In the genomic region with DNA sequence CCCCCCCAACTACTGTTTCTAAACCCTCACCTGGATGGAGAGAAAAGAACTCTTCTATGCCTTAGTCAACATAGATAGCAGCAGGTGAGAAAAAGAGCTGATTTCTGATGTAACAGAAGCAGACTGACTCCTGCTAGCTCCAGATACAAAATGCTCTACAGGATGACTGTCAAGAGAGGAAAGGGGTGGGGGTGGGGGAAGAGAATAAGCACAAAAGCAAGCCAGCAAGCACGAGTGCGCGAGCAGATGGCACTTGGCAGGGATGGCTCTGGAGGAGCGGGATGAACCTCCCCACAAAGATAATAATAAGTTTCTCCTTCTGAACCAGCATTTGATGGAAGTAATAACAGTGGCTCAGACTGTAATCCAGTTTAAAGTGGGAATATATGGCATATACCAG, we compare ENCODE assay signal across 14 cellular contexts. TPM values are rescaled to one million over a fixed set of nuclear protein-coding genes. Genes with fewer than 3 reads are reported as not detected.
DNase-seq lines count a peak whose midpoint lies in the region; ATAC-seq, FAIRE-seq and TF ChIP-seq lines count a peak whose summit lies in the region.
"Had no signal": no experiment of that assay in that cellular context is flagged by ENCODE, and none has a peak within 500 bp of the region (broad histone marks: within the 10 kb centered on the region; RNA-seq: fewer than 3 reads in every experiment).

No MANE protein-coding gene starts in this region.

- H3K4me1 Mint-ChIP-seq in CD4-positive, CD25-positive, alpha-beta regulatory T cell = peaks cover 21 to 56% (median 36%) of the 10 kb centered on the region in 4 donors
- H3K4me1 Mint-ChIP-seq in T-helper 17 cell = peaks cover 30% of the 10 kb centered on the region
- H3K4me1 Mint-ChIP-seq in nephron progenitor cell = peaks cover 16% of the 10 kb centered on the region

- no peaks in the 10 kb centered on the region for H3K9me3 Mint-ChIP-seq in CD4-positive, CD25-positive, alpha-beta regulatory T cell
- no peaks in the 10 kb centered on the region for H3K9me3 Mint-ChIP-seq in nephron progenitor cell

- H3K27me3 ChIP-seq in CD4-positive, CD25-positive, alpha-beta regulatory T cell (ENCODE audit: control insufficient read depth, insufficient read depth, low read length) = no peaks in the 10 kb centered on the region
- H3K27me3 ChIP-seq: brain microvascular endothelial cell, esophagus squamous epithelium had no signal

- peak overlapping the region in 2 of 3 donors; percentile 23 to 63 for H3K27ac Mint-ChIP-seq in CD4-positive, CD25-positive, alpha-beta regulatory T cell
- H3K27ac Mint-ChIP-seq in T-helper 17 cell = peak overlapping the region; percentile 29
- H3K27ac Mint-ChIP-seq in nephron progenitor cell = no peak overlapping the region

- no peak overlapping the region for H3K27ac ChIP-seq in CD4-positive, CD25-positive, alpha-beta regulatory T cell (ENCODE audit: insufficient read depth, low read length, poor library complexity, severe bottlenecking)
- H3K27ac ChIP-seq: brain microvascular endothelial cell, esophagus squamous epithelium, PC-9 had no signal

- H3K36me3 ChIP-seq in CD4-positive, CD25-positive, alpha-beta regulatory T cell (ENCODE audit: control insufficient read depth, insufficient read depth, low read length) = peaks cover 44% of the 10 kb centered on the region

- DNase-seq in CD4-positive, CD25-positive, alpha-beta regulatory T cell = no peak
- DNase-seq in NCI-H2029 (lab: John Stamatoyannopoulos, UW) = peak; percentile 92
- DNase-seq in T-helper 17 cell = no peak
- DNase-seq in hippocampal formation (lab: John Stamatoyannopoulos, UW) = peak; percentile 34 to 45
- DNase-seq in HuH-7.5 (ENCODE audit: low spot score) = no peak
- DNase-seq in nephron progenitor cell = no peak
- DNase-seq in GM10266 (ENCODE audit: extremely low spot score) = no peak
- DNase-seq in urothelium cell line (ENCODE audit: low spot score) = no peak
- DNase-seq: esophagus squamous epithelium, PC-9 had no signal

- no peaks in the 10 kb centered on the region for H3K9me3 ChIP-seq in CD4-positive, CD25-positive, alpha-beta regulatory T cell (ENCODE audit: control insufficient read depth in 2 of 2, low read length in 2 of 2)
- H3K9me3 ChIP-seq in T-helper 17 cell (ENCODE audit: control insufficient read depth, low read length, poor library complexity, severe bottlenecking) = no peaks in the 10 kb centered on the region
- H3K9me3 ChIP-seq: esophagus squamous epithelium, HAP-1 had no signal

- peaks cover 19% of the 10 kb centered on the region for H3K36me3 Mint-ChIP-seq in CD4-positive, CD25-positive, alpha-beta regulatory T cell
- H3K36me3 Mint-ChIP-seq in T-helper 17 cell (ENCODE audit: low read depth) = peaks cover 9% of the 10 kb centered on the region
- H3K36me3 Mint-ChIP-seq in nephron progenitor cell (ENCODE audit: low read depth) = peaks cover 14% of the 10 kb centered on the region

- no peak overlapping the region for H3K4me3 ChIP-seq in CD4-positive, CD25-positive, alpha-beta regulatory T cell (ENCODE audit: low read depth, low read length)
- H3K4me3 ChIP-seq: esophagus squamous epithelium, HAP-1, PC-9 had no signal

- H3K27me3 Mint-ChIP-seq in CD4-positive, CD25-positive, alpha-beta regulatory T cell = no peaks in the 10 kb centered on the region
- no peaks in the 10 kb centered on the region for H3K27me3 Mint-ChIP-seq in T-helper 17 cell
- H3K27me3 Mint-ChIP-seq in nephron progenitor cell (ENCODE audit: low read depth, poor library complexity) = no peaks in the 10 kb centered on the region

- peaks cover 4% of the 10 kb centered on the region for H3K4me1 ChIP-seq in CD4-positive, CD25-positive, alpha-beta regulatory T cell (ENCODE audit: control insufficient read depth, insufficient read depth, low read length, poor library complexity, severe bottlenecking)

- no peak overlapping the region for H3K4me3 Mint-ChIP-seq in CD4-positive, CD25-positive, alpha-beta regulatory T cell
- H3K4me3 Mint-ChIP-seq in T-helper 17 cell (no peak overlapping the region), nephron progenitor cell (no peak overlapping the region)

- no peak for ATAC-seq in CD4-positive, CD25-positive, alpha-beta regulatory T cell (ENCODE audit: low read depth in 2 of 2)
- no peak for ATAC-seq in T-helper 17 cell

- no peak for FAIRE-seq in urothelium cell line (lab: Jason Lieb, UNC)
- FAIRE-seq: islet of Langerhans had no signal

- TF ChIP-seq CTCF in nephron progenitor cell (IDR thresholded peaks at IDR 0.05) (no peak), GM10266 (IDR thresholded peaks at IDR 0.05; ENCODE audit: control insufficient read depth, insufficient read depth, low read depth, missing control alignments) (no peak)

RNA-seq across cellular contexts. Expression of a gene that starts 45.6 kb away (rescaled TPM):
- total RNA-seq in CD4-positive, CD25-positive, alpha-beta regulatory T cell = 0.35 TPM
- polyA plus RNA-seq in CD4-positive, CD25-positive, alpha-beta regulatory T cell = not detected
- under 1 TPM; 0.23 to 0.35 TPM for total RNA-seq in T-helper 17 cell
- total RNA-seq: M059J had no signal

Comparison
In these comparisons a context has a peak if more than half of its experiments do, and no peak if none do; other contexts are left out.
1. DNase-seq: peak in NCI-H2029 (single experiment) and hippocampal formation (2 of 2); none in CD4-positive, CD25-positive, alpha-beta regulatory T cell (0 of 3), T-helper 17 cell (0 of 3), HuH-7.5 (single experiment), nephron progenitor cell (single experiment), GM10266 (single experiment) and urothelium cell line (single experiment).